Comparison of ENCODE assay signal across 10 cellular contexts in genomic region chr3:192833177-192833890, GRCh38.
DNase-seq lines count a peak whose midpoint lies in the region; ATAC-seq and TF ChIP-seq lines count a peak whose summit lies in the region.
"Had no signal": no experiment of that assay in that cellular context is flagged by ENCODE, and none has a peak within 500 bp of the region (broad histone marks: within the 10 kb centered on the region; RNA-seq: fewer than 3 reads in every experiment).

No MANE protein-coding gene starts in this region.

- H3K36me3 ChIP-seq in vagina: no peaks in the 10 kb centered on the region
- H3K36me3 ChIP-seq: BLaER1, right lobe of liver had no signal

- no peaks in the 10 kb centered on the region for H3K27me3 ChIP-seq in vagina
- H3K27me3 ChIP-seq: BLaER1, right lobe of liver had no signal

- peak overlapping the region; percentile 66 for H3K27ac Mint-ChIP-seq in activated T-cell treated with anti-CD3 and anti-CD28 coated beads, Interleukin-2, amount 50 U/mL, for 72 hours

- H3K9me3 Mint-ChIP-seq in activated T-cell treated with anti-CD3 and anti-CD28 coated beads, Interleukin-2, amount 50 U/mL, for 72 hours: no peaks in the 10 kb centered on the region
- H3K9me3 Mint-ChIP-seq in activated T-cell treated with anti-CD3 and anti-CD28 coated beads, Interleukin-2, amount 50 U/mL, for 4 hours: no peaks in the 10 kb centered on the region

- H3K4me3 ChIP-seq in astrocyte of the spinal cord (ENCODE audit: low read depth, low read length) (no peak overlapping the region), vagina (no peak overlapping the region)
- H3K4me3 ChIP-seq: BLaER1, right lobe of liver had no signal

- H3K27me3 Mint-ChIP-seq in activated T-cell treated with anti-CD3 and anti-CD28 coated beads, Interleukin-2, amount 50 U/mL, for 72 hours (ENCODE audit: low read depth): peaks cover 5% of the 10 kb centered on the region
- no peaks in the 10 kb centered on the region for H3K27me3 Mint-ChIP-seq in activated T-cell treated with anti-CD3 and anti-CD28 coated beads, Interleukin-2, amount 50 U/mL, for 4 hours (ENCODE audit: low read depth)

- no peak for TF ChIP-seq POLR2A in vagina (IDR thresholded peaks at IDR 0.05)

- no peak for TF ChIP-seq CTCF in astrocyte of the spinal cord (IDR thresholded peaks at IDR 0.05; ENCODE audit: low read depth, low read length)
- no peak for TF ChIP-seq CTCF in vagina (IDR thresholded peaks at IDR 0.05)

- intact Hi-C loops in vagina (cut with DNase I): no loop called here

- peaks cover 45% of the 10 kb centered on the region for H3K4me1 Mint-ChIP-seq in activated T-cell treated with anti-CD3 and anti-CD28 coated beads, Interleukin-2, amount 50 U/mL, for 72 hours (ENCODE audit: low read depth)
- peaks cover 26% of the 10 kb centered on the region for H3K4me1 Mint-ChIP-seq in activated T-cell treated with anti-CD3 and anti-CD28 coated beads, Interleukin-2, amount 50 U/mL, for 4 hours (ENCODE audit: low read depth)

- H3K4me1 ChIP-seq in vagina: peaks cover 28% of the 10 kb centered on the region
- H3K4me1 ChIP-seq: BLaER1, right lobe of liver had no signal

- H3K4me3 Mint-ChIP-seq in activated T-cell treated with anti-CD3 and anti-CD28 coated beads, Interleukin-2, amount 50 U/mL, for 72 hours: peak overlapping the region in 1 of 2 donors; percentile 25
- no peak overlapping the region for H3K4me3 Mint-ChIP-seq in activated T-cell treated with anti-CD3 and anti-CD28 coated beads, Interleukin-2, amount 50 U/mL, for 4 hours

- H3K27ac ChIP-seq in vagina: peak overlapping the region; percentile 11
- H3K27ac ChIP-seq: BLaER1, right lobe of liver had no signal

- no peak for ATAC-seq in activated T-cell treated with anti-CD3 and anti-CD28 coated beads, Interleukin-2, amount 50 U/mL, for 72 hours (replicated peaks in 1 of 2)
- no peak for ATAC-seq in activated T-cell treated with anti-CD3 and anti-CD28 coated beads, Interleukin-2, amount 50 U/mL, for 4 hours
- ATAC-seq in GM19035 (IDR thresholded peaks at IDR 0.05; ENCODE audit: unreplicated experiment): no peak

- no peak for DNase-seq in activated T-cell treated with anti-CD3 and anti-CD28 coated beads, Interleukin-2, amount 50 U/mL, for 72 hours
- DNase-seq in activated T-cell treated with anti-CD3 and anti-CD28 coated beads, Interleukin-2, amount 50 U/mL, for 4 hours: no peak
- DNase-seq in astrocyte of the spinal cord (ENCODE audit: low read depth, low spot score) (peak; percentile 91), hepatic stellate cell (ENCODE audit: low spot score) (peak; percentile 47), vagina (ENCODE audit: extremely low spot score in 2 of 2) (no peak), glomerular visceral epithelial cell (ENCODE audit: extremely low spot score) (no peak)
- DNase-seq in activated effector memory CD4-positive, alpha-beta T cell treated with Interleukin-2 at 50 U/mL for 16 hours: no peak
- DNase-seq: right lobe of liver had no signal

- H3K9me3 ChIP-seq in vagina: no peaks in the 10 kb centered on the region
- H3K9me3 ChIP-seq: BLaER1, right lobe of liver had no signal

- peaks cover 1 to 7% of the 10 kb centered on the region in 2 donors for H3K36me3 Mint-ChIP-seq in activated T-cell treated with anti-CD3 and anti-CD28 coated beads, Interleukin-2, amount 50 U/mL, for 72 hours (ENCODE audit: insufficient read depth in 2 of 2)
- no peaks in the 10 kb centered on the region for H3K36me3 Mint-ChIP-seq in activated T-cell treated with anti-CD3 and anti-CD28 coated beads, Interleukin-2, amount 50 U/mL, for 4 hours (ENCODE audit: insufficient read depth)

- in situ Hi-C loops in astrocyte of the spinal cord (cut with HindIII; ENCODE audit: low sequenced_read_pairs): no loop called here

Comparison
In these comparisons a context has a peak if more than half of its experiments do, and no peak if none do; other contexts are left out.
1. DNase-seq: peak in astrocyte of the spinal cord (single experiment) and hepatic stellate cell (single experiment); none in activated T-cell treated with anti-CD3 and anti-CD28 coated beads, Interleukin-2, amount 50 U/mL, for 72 hours (0 of 2), activated T-cell treated with anti-CD3 and anti-CD28 coated beads, Interleukin-2, amount 50 U/mL, for 4 hours (single experiment), vagina (0 of 2), glomerular visceral epithelial cell (single experiment) and activated effector memory CD4-positive, alpha-beta T cell treated with Interleukin-2 at 50 U/mL for 16 hours (single experiment).